In the genomic region with DNA sequence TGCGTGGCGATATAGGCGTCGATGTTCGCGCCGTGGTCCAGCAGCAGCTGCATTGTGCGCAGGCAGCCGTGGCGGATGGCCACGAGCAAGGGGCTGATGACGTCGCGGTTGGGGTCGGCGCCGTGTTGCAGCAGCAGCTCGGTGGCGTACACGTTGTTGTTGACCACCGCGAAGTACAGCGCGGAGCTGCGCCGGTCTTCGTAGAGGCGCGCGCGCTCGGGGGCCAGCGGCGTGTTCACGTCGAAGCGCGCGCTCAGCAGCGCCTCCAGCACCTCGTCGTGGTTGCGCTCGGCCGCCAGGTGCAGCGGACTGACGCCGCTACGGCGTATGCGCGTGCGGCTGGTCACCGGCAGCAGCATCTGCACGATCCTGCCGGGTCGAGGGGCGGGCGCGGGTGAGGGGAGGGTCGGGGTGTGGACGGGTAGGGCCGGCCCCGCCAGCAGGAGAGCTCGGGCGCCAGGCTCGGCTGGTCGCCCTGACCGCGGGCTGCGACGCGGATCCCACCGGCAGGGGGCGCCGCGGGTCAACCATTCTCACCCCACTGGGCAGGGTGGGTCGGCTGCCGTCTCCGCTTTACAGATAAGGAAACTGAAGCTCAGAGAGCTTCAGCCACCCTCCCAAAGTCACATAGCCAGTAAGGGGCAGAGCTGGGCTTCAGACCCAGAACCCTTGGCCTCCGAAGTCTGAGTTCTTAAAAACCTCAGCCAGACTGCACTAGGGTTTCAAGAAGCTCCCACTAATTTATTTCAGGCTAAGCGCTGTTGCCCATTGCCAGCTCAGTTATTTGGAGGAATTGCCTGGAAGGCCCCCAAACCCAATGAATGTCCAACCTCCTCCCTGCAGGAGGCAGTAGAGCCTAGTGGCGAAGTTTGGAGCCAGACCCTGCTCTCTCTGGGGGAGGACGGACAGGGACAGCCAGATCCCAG, we compare ENCODE assay signal across 1 cellular context.
TF ChIP-seq lines count a peak whose summit lies in the region.

No MANE protein-coding gene starts in this region.

TF ChIP-seq in H1, 55 proteins besides CTCF, POLR2A, EP300 and RAD21 (continued from another document):
- TF ChIP-seq, protein P1, sequence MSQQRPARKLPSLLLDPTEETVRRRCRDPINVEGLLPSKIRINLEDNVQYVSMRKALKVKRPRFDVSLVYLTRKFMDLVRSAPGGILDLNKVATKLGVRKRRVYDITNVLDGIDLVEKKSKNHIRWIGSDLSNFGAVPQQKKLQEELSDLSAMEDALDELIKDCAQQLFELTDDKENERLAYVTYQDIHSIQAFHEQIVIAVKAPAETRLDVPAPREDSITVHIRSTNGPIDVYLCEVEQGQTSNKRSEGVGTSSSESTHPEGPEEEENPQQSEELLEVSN (IDR thresholded peaks at IDR 0.05) = peak; percentile 96
